In genomic region chr11:68118753-68119448, GRCh38 we compare ENCODE assay signal across 8 cellular contexts. TPM values are rescaled to one million over a fixed set of nuclear protein-coding genes. Genes with fewer than 3 reads are reported as not detected.
A peak's percentile ranks its signal among the peaks of the same experiment; 100 is the strongest.
DNase-seq lines count a peak whose midpoint lies in the region; ATAC-seq and TF ChIP-seq lines count a peak whose summit lies in the region.

No MANE protein-coding gene starts in this region.

- H3K36me3 ChIP-seq in left ventricle myocardium inferior (no peaks in the 10 kb centered on the region), tibial nerve (no peaks in the 10 kb centered on the region), tibial artery (no peaks in the 10 kb centered on the region)

- no peaks in the 10 kb centered on the region for H3K27me3 ChIP-seq in left ventricle myocardium inferior (ENCODE audit: low read depth)
- H3K27me3 ChIP-seq in tibial nerve = no peaks in the 10 kb centered on the region
- no peaks in the 10 kb centered on the region for H3K27me3 ChIP-seq in tibial artery

- intact Hi-C loops in left ventricle myocardium inferior (cut with micrococcal nuclease) = no loop called here
- intact Hi-C loops in cardiac septum (cut with DNase I) = no loop called here
- intact Hi-C loops in tibial artery (cut with DNase I; ENCODE audit: low total_unique reads) = no loop called here

- H3K9me3 ChIP-seq in left ventricle myocardium inferior (replicated peaks) (no peaks in the 10 kb centered on the region), tibial nerve (no peaks in the 10 kb centered on the region), tibial artery (no peaks in the 10 kb centered on the region)

- H3K4me3 Mint-ChIP-seq in activated T-helper 17 cell treated with anti-CD3 and anti-CD28 coated beads, Interleukin-2, amount 50 U/mL, for 72 hours = no peak overlapping the region

- H3K27ac ChIP-seq in left ventricle myocardium inferior (replicated peaks) = peak overlapping the region; percentile 99
- peak overlapping the region; percentile 93 for H3K27ac ChIP-seq in VCaP
- H3K27ac ChIP-seq in tibial nerve = peak overlapping the region; percentile 58 to 100 (median 90)
- H3K27ac ChIP-seq in tibial artery = peak overlapping the region in 1 of 2 donors; percentile 23

- H3K4me3 ChIP-seq in left ventricle myocardium inferior = peak overlapping the region; percentile 76
- H3K4me3 ChIP-seq in tibial nerve = peak overlapping the region in 2 of 4 donors; percentile 58 to 84
- H3K4me3 ChIP-seq in tibial artery = no peak overlapping the region

- H3K4me1 Mint-ChIP-seq in activated T-helper 17 cell treated with anti-CD3 and anti-CD28 coated beads, Interleukin-2, amount 50 U/mL, for 72 hours = no peaks in the 10 kb centered on the region

- H3K9me3 Mint-ChIP-seq in activated T-helper 17 cell treated with anti-CD3 and anti-CD28 coated beads, Interleukin-2, amount 50 U/mL, for 72 hours = no peaks in the 10 kb centered on the region

- no peak for ATAC-seq in activated T-helper 17 cell treated with anti-CD3 and anti-CD28 coated beads, Interleukin-2, amount 50 U/mL, for 72 hours (replicated peaks)

- H3K27ac Mint-ChIP-seq in activated T-helper 17 cell treated with anti-CD3 and anti-CD28 coated beads, Interleukin-2, amount 50 U/mL, for 72 hours = no peak overlapping the region

- 39 to 44% methylated on average over 4 of the region's 4 CpGs for WGBS in tibial nerve, 2 donors

- H3K4me1 ChIP-seq in left ventricle myocardium inferior (peaks cover 55% of the 10 kb centered on the region), tibial nerve (peaks cover 0 to 69% (median 47%) of the 10 kb centered on the region in 4 donors), tibial artery (peaks cover 0 to 34% (median 18%) of the 10 kb centered on the region in 4 donors)

- peak in 1 of 2 donors; percentile 16 for TF ChIP-seq EP300 in tibial nerve (IDR thresholded peaks at IDR 0.05)

- H3K27me3 Mint-ChIP-seq in activated T-helper 17 cell treated with anti-CD3 and anti-CD28 coated beads, Interleukin-2, amount 50 U/mL, for 72 hours = no peaks in the 10 kb centered on the region

- H3K36me3 Mint-ChIP-seq in activated T-helper 17 cell treated with anti-CD3 and anti-CD28 coated beads, Interleukin-2, amount 50 U/mL, for 72 hours (ENCODE audit: low read depth) = no peaks in the 10 kb centered on the region

- DNase-seq in left ventricle myocardium inferior = no peak
- no peak for DNase-seq in cardiac septum (ENCODE audit: low spot score)
- DNase-seq in left kidney (ENCODE audit: low read depth, low spot score) = peak; percentile 41
- DNase-seq in tibial nerve (ENCODE audit: low spot score in 2 of 2) = no peak
- no peak for DNase-seq in tibial artery
- DNase-seq in COLO829 (ENCODE audit: low spot score) = no peak

- TF ChIP-seq CTCF in left ventricle myocardium inferior (IDR thresholded peaks at IDR 0.05; ENCODE audit: borderline replicate concordance) (no peak), VCaP (conservative IDR thresholded peaks at IDR 0.05) (no peak), tibial nerve (IDR thresholded peaks at IDR 0.05) (no peak), tibial artery (IDR thresholded peaks at IDR 0.05) (no peak)

- no peak for TF ChIP-seq POLR2A in tibial nerve (IDR thresholded peaks at IDR 0.05)

RNA-seq across cellular contexts. Expression of gene CHKA, which starts 2.3 kb away (rescaled TPM):
- total RNA-seq in left ventricle myocardium inferior (8.7 TPM), cardiac septum (10.2 TPM), tibial nerve (10 to 100 TPM; 53.7 to 83.9 (median 78.0) TPM)
- total RNA-seq in activated T-helper 17 cell treated with anti-CD3 and anti-CD28 coated beads, Interleukin-2, amount 50 U/mL, for 72 hours = 10 to 100 TPM in 1 of 2 donors, 1 to 10 TPM in 1; 7.4 to 10.1 TPM
